Comparison of ENCODE assay signal across 10 cellular contexts in genomic region chr12:53726342-53726741, GRCh38. TPM values are rescaled to one million over a fixed set of nuclear protein-coding genes. Genes with fewer than 3 reads are reported as not detected.
DNase-seq lines count a peak whose midpoint lies in the region; ATAC-seq and TF ChIP-seq lines count a peak whose summit lies in the region.
"Had no signal": no experiment of that assay in that cellular context is flagged by ENCODE, and none has a peak within 500 bp of the region (broad histone marks: within the 10 kb centered on the region; RNA-seq: fewer than 3 reads in every experiment).

No MANE protein-coding gene starts in this region.

- peaks cover 0 to 24% (median 18%) of the 10 kb centered on the region in 4 donors for H3K4me1 ChIP-seq in tibial nerve

- no peaks in the 10 kb centered on the region for H3K9me3 Mint-ChIP-seq in activated T-cell treated with anti-CD3 and anti-CD28 coated beads, Interleukin-2, amount 50 U/mL, for 72 hours
- H3K9me3 Mint-ChIP-seq in activated T-helper 17 cell treated with anti-CD3 and anti-CD28 coated beads, Interleukin-2, amount 50 U/mL, for 72 hours: no peaks in the 10 kb centered on the region

- H3K36me3 ChIP-seq in tibial nerve: peaks cover 0 to 40% (median 10%) of the 10 kb centered on the region in 3 donors

- H3K27me3 Mint-ChIP-seq in activated T-cell treated with anti-CD3 and anti-CD28 coated beads, Interleukin-2, amount 50 U/mL, for 72 hours (ENCODE audit: low read depth): no peaks in the 10 kb centered on the region
- no peaks in the 10 kb centered on the region for H3K27me3 Mint-ChIP-seq in activated T-helper 17 cell treated with anti-CD3 and anti-CD28 coated beads, Interleukin-2, amount 50 U/mL, for 72 hours

- no peak for TF ChIP-seq CTCF in tibial nerve (IDR thresholded peaks at IDR 0.05)

- peak overlapping the region; percentile 36 for H3K27ac Mint-ChIP-seq in activated T-cell treated with anti-CD3 and anti-CD28 coated beads, Interleukin-2, amount 50 U/mL, for 72 hours
- peak overlapping the region; percentile 87 for H3K27ac Mint-ChIP-seq in activated T-helper 17 cell treated with anti-CD3 and anti-CD28 coated beads, Interleukin-2, amount 50 U/mL, for 72 hours

- peak in 1 of 2 donors; percentile 29 for DNase-seq in activated T-cell treated with anti-CD3 and anti-CD28 coated beads, Interleukin-2, amount 50 U/mL, for 72 hours
- DNase-seq in activated T-cell treated with anti-CD3 and anti-CD28 coated beads, Interleukin-2, amount 50 U/mL, for 48 hours: no peak
- peak; percentile 66 for DNase-seq in kidney tubule cell (ENCODE audit: low spot score)
- no peak for DNase-seq in tibial nerve (ENCODE audit: low spot score in 2 of 2)
- no peak for DNase-seq in stimulated activated naive CD4-positive, alpha-beta T cell (lab: John Stamatoyannopoulos, UW)
- DNase-seq in central memory CD4-positive, alpha-beta T cell: no peak
- DNase-seq: DMS79 treated with DMSO at 0.1 percent for 48 hours had no signal

- no peak for TF ChIP-seq POLR2A in tibial nerve (IDR thresholded peaks at IDR 0.05)

- no peaks in the 10 kb centered on the region for H3K27me3 ChIP-seq in tibial nerve

- H3K9me3 ChIP-seq in tibial nerve: no peaks in the 10 kb centered on the region

- WGBS in tibial nerve, 2 donors: 12 to 27% methylated on average over 2 of the region's 2 CpGs

- peaks cover 39% of the 10 kb centered on the region for H3K4me1 Mint-ChIP-seq in activated T-cell treated with anti-CD3 and anti-CD28 coated beads, Interleukin-2, amount 50 U/mL, for 72 hours (ENCODE audit: low read depth)
- H3K4me1 Mint-ChIP-seq in activated T-helper 17 cell treated with anti-CD3 and anti-CD28 coated beads, Interleukin-2, amount 50 U/mL, for 72 hours: peaks cover 10% of the 10 kb centered on the region

- peak overlapping the region; percentile 88 to 98 for H3K4me3 Mint-ChIP-seq in activated T-cell treated with anti-CD3 and anti-CD28 coated beads, Interleukin-2, amount 50 U/mL, for 72 hours
- H3K4me3 Mint-ChIP-seq in activated T-helper 17 cell treated with anti-CD3 and anti-CD28 coated beads, Interleukin-2, amount 50 U/mL, for 72 hours: peak overlapping the region; percentile 87

- peak overlapping the region; percentile 71 to 84 (median 77) for H3K4me3 ChIP-seq in tibial nerve

- H3K36me3 Mint-ChIP-seq in activated T-cell treated with anti-CD3 and anti-CD28 coated beads, Interleukin-2, amount 50 U/mL, for 72 hours (ENCODE audit: insufficient read depth in 2 of 2): peaks cover 0 to 2% of the 10 kb centered on the region in 2 donors
- peaks cover 41% of the 10 kb centered on the region for H3K36me3 Mint-ChIP-seq in activated T-helper 17 cell treated with anti-CD3 and anti-CD28 coated beads, Interleukin-2, amount 50 U/mL, for 72 hours (ENCODE audit: low read depth)

- peak in 1 of 2 donors; percentile 25 for ATAC-seq in activated T-cell treated with anti-CD3 and anti-CD28 coated beads, Interleukin-2, amount 50 U/mL, for 72 hours (replicated peaks in 1 of 2)
- ATAC-seq in activated T-helper 17 cell treated with anti-CD3 and anti-CD28 coated beads, Interleukin-2, amount 50 U/mL, for 72 hours (replicated peaks): peak; percentile 34
- ATAC-seq in esophagus mucosa: no peak

- TF ChIP-seq EP300 in tibial nerve (IDR thresholded peaks at IDR 0.05): no peak

- peak overlapping the region in 3 of 4 donors; percentile 80 to 92 (median 86) for H3K27ac ChIP-seq in tibial nerve

RNA-seq across cellular contexts. Expression of gene CALCOCO1, which starts 0.9 kb away (rescaled TPM):
- total RNA-seq in activated T-cell treated with anti-CD3 and anti-CD28 coated beads, Interleukin-2, amount 50 U/mL, for 72 hours: 10 to 100 TPM; 60.1 to 71.3 TPM
- total RNA-seq in activated T-helper 17 cell treated with anti-CD3 and anti-CD28 coated beads, Interleukin-2, amount 50 U/mL, for 72 hours: 100 to 1,000 TPM in 1 of 2 donors, 10 to 100 TPM in 1; 29.6 to 118 TPM
- 100 to 1,000 TPM; 226 to 383 (median 285) TPM for total RNA-seq in tibial nerve
- 34.6 TPM for total RNA-seq in esophagus mucosa

RNA-seq across cellular contexts. Expression of gene CISTR, which starts 25.4 kb away (rescaled TPM):
- total RNA-seq in activated T-cell treated with anti-CD3 and anti-CD28 coated beads, Interleukin-2, amount 50 U/mL, for 72 hours: not detected
- not detected for total RNA-seq in activated T-helper 17 cell treated with anti-CD3 and anti-CD28 coated beads, Interleukin-2, amount 50 U/mL, for 72 hours
- total RNA-seq in tibial nerve: not detected
- not detected for total RNA-seq in esophagus mucosa
- total RNA-seq: T-helper 2 cell treated with Interferon-gamma antibody and Interleukin-4, amounts not matched to agents 100 ng/mL and 5 ng/mL, for 36 hours had no signal

RNA-seq across cellular contexts. Expression of gene ATP5MC2, which starts 50.5 kb away (rescaled TPM):
- 100 to 1,000 TPM; 349 to 440 TPM for total RNA-seq in activated T-cell treated with anti-CD3 and anti-CD28 coated beads, Interleukin-2, amount 50 U/mL, for 72 hours
- 100 to 1,000 TPM; 278 to 324 TPM for total RNA-seq in activated T-helper 17 cell treated with anti-CD3 and anti-CD28 coated beads, Interleukin-2, amount 50 U/mL, for 72 hours
- 100 to 1,000 TPM; 191 to 223 (median 208) TPM for total RNA-seq in tibial nerve
- 246 TPM for total RNA-seq in esophagus mucosa
